9 cellular contexts compared by ENCODE assay signal in genomic region chr4:65669981-65670330, GRCh38. TPM values are rescaled to one million over a fixed set of nuclear protein-coding genes. Genes with fewer than 3 reads are reported as not detected.
DNase-seq lines count a peak whose midpoint lies in the region; ATAC-seq, FAIRE-seq and TF ChIP-seq lines count a peak whose summit lies in the region.
"Had no signal": no experiment of that assay in that cellular context is flagged by ENCODE, and none has a peak within 500 bp of the region (broad histone marks: within the 10 kb centered on the region; RNA-seq: fewer than 3 reads in every experiment).

No MANE protein-coding gene starts in this region.

- H3K27ac ChIP-seq in HUES48 (ENCODE audit: low read depth, low read length) (no peak overlapping the region), kidney (ENCODE audit: low read depth in 2 of 2, low read length in 2 of 2) (no peak overlapping the region)

- no peak for TF ChIP-seq CTCF in astrocyte of the cerebellum (IDR thresholded peaks at IDR 0.05; ENCODE audit: low read depth, low read length, missing control alignments)
- no peak for TF ChIP-seq CTCF in kidney (IDR thresholded peaks at IDR 0.05; ENCODE audit: borderline replicate concordance, extremely low read depth, insufficient read depth)

- peaks cover 83% of the 10 kb centered on the region for H3K27me3 ChIP-seq in HUES48 (ENCODE audit: control insufficient read depth, insufficient read depth, low read length)

- peaks cover 43% of the 10 kb centered on the region for H3K4me1 ChIP-seq in HUES48 (ENCODE audit: control insufficient read depth, insufficient read depth, low read length)
- H3K4me1 ChIP-seq in kidney (ENCODE audit: control insufficient read depth in 1 of 2, insufficient read depth in 1 of 2, low read depth in 1 of 2, low read length in 2 of 2), result peaks cover 4 to 8% of the 10 kb centered on the region in 2 donors

- no peak for ATAC-seq in stimulated activated naive B cell treated with anti-CD40 and anti-IgM and Interleukin-4, amounts not matched to agents 10 μg/mL and 1 μg/mL and 100 μg/mL, for 72 hours (replicated peaks)
- ATAC-seq in activated T-helper 17 cell treated with anti-CD3 and anti-CD28 coated beads, Interleukin-2, amount 50 U/mL, for 72 hours (replicated peaks), result no peak
- ATAC-seq in GM21723 (IDR thresholded peaks at IDR 0.05; ENCODE audit: unreplicated experiment), result no peak
- ATAC-seq in HG02759 (IDR thresholded peaks at IDR 0.05; ENCODE audit: unreplicated experiment), result no peak

- H3K36me3 Mint-ChIP-seq in stimulated activated naive B cell treated with anti-CD40 and anti-IgM and Interleukin-4, amounts not matched to agents 10 μg/mL and 1 μg/mL and 100 μg/mL, for 72 hours, result no peaks in the 10 kb centered on the region
- no peaks in the 10 kb centered on the region for H3K36me3 Mint-ChIP-seq in activated T-helper 17 cell treated with anti-CD3 and anti-CD28 coated beads, Interleukin-2, amount 50 U/mL, for 72 hours (ENCODE audit: low read depth)

- in situ Hi-C loops in astrocyte of the cerebellum (cut with HindIII; ENCODE audit: low sequenced_read_pairs), result no loop called here

- no peak overlapping the region for H3K9ac ChIP-seq in HUES48 (ENCODE audit: low read depth, low read length)
- H3K9ac ChIP-seq in kidney (ENCODE audit: low read length in 2 of 2), result no peak overlapping the region

- H3K27me3 Mint-ChIP-seq in stimulated activated naive B cell treated with anti-CD40 and anti-IgM and Interleukin-4, amounts not matched to agents 10 μg/mL and 1 μg/mL and 100 μg/mL, for 72 hours, result peaks cover 36 to 60% of the 10 kb centered on the region in 2 donors
- peaks cover 26% of the 10 kb centered on the region for H3K27me3 Mint-ChIP-seq in activated T-helper 17 cell treated with anti-CD3 and anti-CD28 coated beads, Interleukin-2, amount 50 U/mL, for 72 hours

- H3K27ac Mint-ChIP-seq in stimulated activated naive B cell treated with anti-CD40 and anti-IgM and Interleukin-4, amounts not matched to agents 10 μg/mL and 1 μg/mL and 100 μg/mL, for 72 hours, result peak overlapping the region; percentile 2
- H3K27ac Mint-ChIP-seq in activated T-helper 17 cell treated with anti-CD3 and anti-CD28 coated beads, Interleukin-2, amount 50 U/mL, for 72 hours, result no peak overlapping the region
- H3K27ac Mint-ChIP-seq: activated T-helper 2 cell treated with anti-CD3 and anti-CD28 coated beads, Interferon-gamma antibody, Interleukin-2, Interleukin-4, amounts not matched to agents 10 μg/mL and 5 μg/mL and 100 μg/mL, durations not matched to agents 14 hours and 24 hours and 36 hours had no signal

- no peaks in the 10 kb centered on the region for H3K9me3 ChIP-seq in HUES48 (ENCODE audit: control insufficient read depth, insufficient read depth, low read length)
- no peaks in the 10 kb centered on the region for H3K9me3 ChIP-seq in kidney (ENCODE audit: control insufficient read depth in 1 of 2, low read length in 2 of 2)

- no peaks in the 10 kb centered on the region for H3K9me3 Mint-ChIP-seq in stimulated activated naive B cell treated with anti-CD40 and anti-IgM and Interleukin-4, amounts not matched to agents 10 μg/mL and 1 μg/mL and 100 μg/mL, for 72 hours
- H3K9me3 Mint-ChIP-seq in activated T-helper 17 cell treated with anti-CD3 and anti-CD28 coated beads, Interleukin-2, amount 50 U/mL, for 72 hours, result peaks cover 6% of the 10 kb centered on the region
- H3K9me3 Mint-ChIP-seq: activated T-helper 2 cell treated with anti-CD3 and anti-CD28 coated beads, Interferon-gamma antibody, Interleukin-2, Interleukin-4, amounts not matched to agents 10 μg/mL and 5 μg/mL and 100 μg/mL, durations not matched to agents 14 hours and 24 hours and 36 hours had no signal

- H3K4me3 ChIP-seq in HUES48 (ENCODE audit: low read depth, low read length) (peak overlapping the region; percentile 64), astrocyte of the cerebellum (ENCODE audit: low read depth, low read length) (peak overlapping the region; percentile 85), kidney (ENCODE audit: low read length in 2 of 2) (peak overlapping the region; percentile 20 to 33)

- FAIRE-seq in kidney (lab: Jason Lieb, UNC), result no peak

- H3K4me1 Mint-ChIP-seq in stimulated activated naive B cell treated with anti-CD40 and anti-IgM and Interleukin-4, amounts not matched to agents 10 μg/mL and 1 μg/mL and 100 μg/mL, for 72 hours, result peaks cover 8 to 10% of the 10 kb centered on the region in 2 donors
- peaks cover 5% of the 10 kb centered on the region for H3K4me1 Mint-ChIP-seq in activated T-helper 17 cell treated with anti-CD3 and anti-CD28 coated beads, Interleukin-2, amount 50 U/mL, for 72 hours

- intact Hi-C loops in kidney (cut with DNase I), result no loop called here

- H3K4me3 Mint-ChIP-seq in stimulated activated naive B cell treated with anti-CD40 and anti-IgM and Interleukin-4, amounts not matched to agents 10 μg/mL and 1 μg/mL and 100 μg/mL, for 72 hours, result peak overlapping the region in 1 of 2 donors; percentile 10
- H3K4me3 Mint-ChIP-seq in activated T-helper 17 cell treated with anti-CD3 and anti-CD28 coated beads, Interleukin-2, amount 50 U/mL, for 72 hours, result no peak overlapping the region

- DNase-seq in astrocyte of the cerebellum (ENCODE audit: low read depth), result no peak
- DNase-seq in kidney, result no peak
- DNase-seq in stimulated activated naive B cell treated with anti-CD40 and anti-IgM and Interleukin-4, amounts not matched to agents 10 μg/mL and 1 μg/mL and 100 μg/mL, for 72 hours, result no peak

- H3K36me3 ChIP-seq in HUES48 (ENCODE audit: control insufficient read depth, insufficient read depth, low read length) (no peaks in the 10 kb centered on the region), kidney (ENCODE audit: control insufficient read depth in 1 of 2, insufficient read depth in 2 of 2, low read length in 2 of 2) (no peaks in the 10 kb centered on the region)

RNA-seq across cellular contexts. Expression of gene EPHA5, which starts 0.3 kb away (rescaled TPM):
- 0.22 TPM for total RNA-seq in kidney
- polyA plus RNA-seq in kidney (ENCODE audit: insufficient read depth, low read depth, low replicate concordance), result not detected
- total RNA-seq in activated T-helper 17 cell treated with anti-CD3 and anti-CD28 coated beads, Interleukin-2, amount 50 U/mL, for 72 hours, result not detected
- total RNA-seq: activated T-helper 2 cell treated with anti-CD3 and anti-CD28 coated beads, Interferon-gamma antibody, Interleukin-2, Interleukin-4, amounts not matched to agents 10 μg/mL and 5 μg/mL and 100 μg/mL, durations not matched to agents 14 hours and 24 hours and 36 hours; esophagus mucosa had no signal

Comparison
In these comparisons a context has a peak if more than half of its experiments do, and no peak if none do; other contexts are left out.
1. H3K4me3 ChIP-seq: peak in every context shown above with its lines; median percentile 85 in astrocyte of the cerebellum; 64 in HUES48; 26 in kidney.